27 cellular contexts compared by ENCODE assay signal in the genomic region with DNA sequence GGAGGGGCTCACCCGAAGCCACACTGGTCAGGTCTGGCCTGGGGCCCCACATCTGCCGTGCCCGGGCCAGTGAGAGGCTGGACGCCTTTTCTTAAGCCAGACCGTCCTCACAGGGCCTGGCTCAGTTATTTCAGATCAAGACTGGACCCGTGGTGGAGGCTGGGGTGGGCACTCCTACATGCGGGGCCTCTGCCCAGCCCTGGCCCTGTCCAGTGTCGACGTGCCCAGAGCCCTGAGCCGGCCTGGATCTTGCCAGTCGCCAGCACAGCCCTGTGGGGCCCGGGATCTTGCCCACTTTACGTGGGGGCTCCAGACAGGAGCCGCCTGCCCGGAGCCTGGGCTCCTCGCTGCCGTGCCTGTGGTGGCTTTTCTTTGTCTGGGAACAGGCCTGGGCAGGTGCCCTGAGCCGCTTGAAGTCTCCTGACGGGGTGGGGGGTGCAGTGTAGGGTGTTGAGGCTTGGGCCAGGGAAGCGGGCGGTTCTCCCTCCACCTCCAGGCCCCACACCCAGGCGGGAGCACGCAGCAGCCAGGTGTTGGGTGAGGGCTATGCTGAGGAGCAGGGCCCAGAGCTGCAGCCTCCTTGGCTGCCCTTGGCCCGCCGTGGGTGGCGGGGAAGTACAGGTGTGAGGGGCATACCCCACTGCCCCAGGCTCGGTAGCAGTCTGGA. TPM values are rescaled to one million over a fixed set of nuclear protein-coding genes. Genes with fewer than 3 reads are reported as not detected.
DNase-seq lines count a peak whose midpoint lies in the region; ATAC-seq and TF ChIP-seq lines count a peak whose summit lies in the region.
"Had no signal": no experiment of that assay in that cellular context is flagged by ENCODE, and none has a peak within 500 bp of the region (broad histone marks: within the 10 kb centered on the region; RNA-seq: fewer than 3 reads in every experiment).

No MANE protein-coding gene starts in this region.

- BruUV-seq in PC-9 (replicated peaks; lab: Mats Ljungman, UMichigan): no TSS peak

- H3K27me3 ChIP-seq in heart left ventricle (peaks cover 0 to 17% (median 4%) of the 10 kb centered on the region in 9 donors), ovary (no peaks in the 10 kb centered on the region), vagina (no peaks in the 10 kb centered on the region), PC-9 (ENCODE audit: insufficient read depth, low read depth) (no peaks in the 10 kb centered on the region)
- H3K27me3 ChIP-seq: right lobe of liver had no signal

- intact Hi-C loops in heart left ventricle (cut with DNase I): no loop called here
- intact Hi-C loops in cardiac septum (cut with DNase I): no loop called here
- intact Hi-C loops in ovary (cut with DNase I): no loop called here
- intact Hi-C loops in vagina (cut with DNase I): no loop called here
- intact Hi-C loops in PC-9 (cut with micrococcal nuclease; ENCODE audit: unreplicated experiment): no loop called here

- H3K79me2 ChIP-seq in PC-9 (ENCODE audit: low read depth): peaks cover 35% of the 10 kb centered on the region

- H3K9me2 ChIP-seq in PC-9 (ENCODE audit: insufficient read depth): no peaks in the 10 kb centered on the region
- H3K9me2 ChIP-seq: SK-N-SH had no signal

- TF ChIP-seq CTCF in heart left ventricle (IDR thresholded peaks at IDR 0.05) (no peak), ovary (IDR thresholded peaks at IDR 0.05) (no peak), vagina (IDR thresholded peaks at IDR 0.05) (no peak), PC-9 (conservative IDR thresholded peaks at IDR 0.05) (no peak)

- TF ChIP-seq EP300 in ovary (IDR thresholded peaks at IDR 0.05): no peak

- 70 to 85% (median 77%) methylated on average over 16 to 27 of the region's 27 CpGs for WGBS in heart left ventricle, 4 donors
- WGBS in ovary, 3 donors: 90 to 91% (median 90%) methylated on average over 23 to 27 of the region's 27 CpGs

- peak in 3 of 5 donors; percentile 21 to 52 (median 23) for DNase-seq in heart left ventricle
- no peak for DNase-seq in cardiac septum (ENCODE audit: low spot score)
- no peak for DNase-seq in epithelial cell of prostate (ENCODE audit: low read depth, low spot score)
- DNase-seq in ovary: peak in 3 of 5 donors; percentile 19 to 31 (median 19)
- DNase-seq in vagina (ENCODE audit: extremely low spot score in 2 of 2): no peak
- no peak for DNase-seq in PC-9
- DNase-seq: activated CD8-positive, alpha-beta T cell treated with anti-CD3 and anti-CD28 coated beads for 36 hours; effector memory CD8-positive, alpha-beta T cell; GOT3; NCI-H1105 treated with DMSO at 0.1 percent for 48 hours; NCI-H2029; NCI-H446; NCI-H82; RPMI8226; SK-N-SH; stimulated activated CD4-positive, alpha-beta T cell treated with anti-CD3 and anti-CD28 coated beads, Interleukin-15, amount 100 ng/mL, for 24 hours; stimulated activated naive CD4-positive, alpha-beta T cell; T-helper 17 cell had no signal

- H3K9me3 ChIP-seq in heart left ventricle: no peaks in the 10 kb centered on the region
- no peaks in the 10 kb centered on the region for H3K9me3 ChIP-seq in ovary
- H3K9me3 ChIP-seq in vagina: no peaks in the 10 kb centered on the region
- H3K9me3 ChIP-seq in PC-9 (ENCODE audit: insufficient read depth, low read depth): no peaks in the 10 kb centered on the region
- H3K9me3 ChIP-seq: A549, gastroesophageal sphincter, right lobe of liver, SK-N-SH, thoracic aorta had no signal

- CTCF ChIA-PET in PC-9 (lab: Charles Lee): interaction anchor here (0.6 kb wide), 1 partner anchor 208 kb away, joined by 17 read pairs; no protein-coding TSS in a partner anchor

- H3K4me3 ChIP-seq in heart left ventricle (no peak overlapping the region), ovary (no peak overlapping the region), vagina (no peak overlapping the region), PC-9 (no peak overlapping the region)
- H3K4me3 ChIP-seq: A549, coronary artery, gastroesophageal sphincter, right lobe of liver, thoracic aorta had no signal

- TF ChIP-seq POLR2A in heart left ventricle (IDR thresholded peaks at IDR 0.05) (no peak), ovary (IDR thresholded peaks at IDR 0.05) (no peak), vagina (IDR thresholded peaks at IDR 0.05) (no peak)

- H3K27ac ChIP-seq in heart left ventricle (no peak overlapping the region), epithelial cell of prostate (peak overlapping the region; percentile 69), ovary (no peak overlapping the region), vagina (peak overlapping the region; percentile 63), PC-9 (no peak overlapping the region)
- H3K27ac ChIP-seq: coronary artery, gastroesophageal sphincter, right lobe of liver, thoracic aorta had no signal

- H3K36me3 ChIP-seq in heart left ventricle (peaks cover 0 to 2% (median 0%) of the 10 kb centered on the region in 9 donors), ovary (no peaks in the 10 kb centered on the region), vagina (no peaks in the 10 kb centered on the region), PC-9 (ENCODE audit: low read depth) (no peaks in the 10 kb centered on the region)
- H3K36me3 ChIP-seq: right lobe of liver, thoracic aorta had no signal

- no peaks in the 10 kb centered on the region for H3F3A ChIP-seq in PC-9 (ENCODE audit: insufficient read depth, low read depth)

- POLR2A ChIA-PET in PC-9 (lab: Charles Lee; ENCODE audit: unreplicated experiment): no interaction called here

- H4K20me1 ChIP-seq in PC-9 (ENCODE audit: insufficient read depth): peaks cover 31% of the 10 kb centered on the region

- no peak overlapping the region for H2AFZ ChIP-seq in PC-9

- H3K4me1 ChIP-seq in heart left ventricle (peaks cover 0 to 62% (median 27%) of the 10 kb centered on the region in 12 donors), ovary (ENCODE audit: insufficient read depth) (peaks cover 10% of the 10 kb centered on the region), vagina (peaks cover 84% of the 10 kb centered on the region), PC-9 (replicated peaks; ENCODE audit: insufficient read depth) (peaks cover 21% of the 10 kb centered on the region)

- no peak for ATAC-seq in heart left ventricle
- ATAC-seq in HG02678 (IDR thresholded peaks at IDR 0.05; ENCODE audit: unreplicated experiment): no peak
- ATAC-seq in HG02763 (IDR thresholded peaks at IDR 0.05; ENCODE audit: unreplicated experiment): no peak
- ATAC-seq: A549; activated CD8-positive, alpha-beta T cell treated with anti-CD3 and anti-CD28 coated beads for 36 hours; activated naive CD4-positive, alpha-beta T cell treated with anti-CD3 and anti-CD28 coated beads, Interleukin-2, amount 50 U/mL, for 72 hours; CD8-positive, alpha-beta T cell; effector memory CD8-positive, alpha-beta T cell; gastroesophageal sphincter; right lobe of liver; T-helper 17 cell had no signal

- no peak overlapping the region for H3K4me2 ChIP-seq in PC-9
- H3K4me2 ChIP-seq: A549, SK-N-SH had no signal

RNA-seq across cellular contexts. Expression of a gene that starts 6.0 kb away (rescaled TPM):
- 100 to 1,000 TPM; 131 to 316 (median 193) TPM for total RNA-seq in heart left ventricle
- polyA plus RNA-seq in heart left ventricle: 100 to 1,000 TPM; 134 to 209 TPM
- total RNA-seq in cardiac septum: 291 TPM
- total RNA-seq in ovary: 100 to 1,000 TPM in 1 of 7 donors, 10 to 100 TPM in 6; 27.2 to 149 (median 73.3) TPM
- 10 to 100 TPM in 1 of 2 donors, 1 to 10 TPM in 1; 2.9 to 63.3 TPM for polyA plus RNA-seq in ovary
- 73.2 TPM for total RNA-seq in vagina
- 302 and 319 TPM in 2 replicates for total RNA-seq in PC-9 (2021)

Comparison
In these comparisons a context has a peak if more than half of its experiments do, and no peak if none do; other contexts are left out.
1. DNase-seq: peak in heart left ventricle (3 of 5) and ovary (3 of 5); none in cardiac septum (single experiment), epithelial cell of prostate (single experiment), vagina (0 of 2) and PC-9 (0 of 2).
2. H3K27ac ChIP-seq: peak in epithelial cell of prostate (single experiment) and vagina (single experiment); none in heart left ventricle (0 of 12), ovary (0 of 2) and PC-9 (single experiment).